Comparison of ENCODE assay signal across 23 cellular contexts in the genomic region with DNA sequence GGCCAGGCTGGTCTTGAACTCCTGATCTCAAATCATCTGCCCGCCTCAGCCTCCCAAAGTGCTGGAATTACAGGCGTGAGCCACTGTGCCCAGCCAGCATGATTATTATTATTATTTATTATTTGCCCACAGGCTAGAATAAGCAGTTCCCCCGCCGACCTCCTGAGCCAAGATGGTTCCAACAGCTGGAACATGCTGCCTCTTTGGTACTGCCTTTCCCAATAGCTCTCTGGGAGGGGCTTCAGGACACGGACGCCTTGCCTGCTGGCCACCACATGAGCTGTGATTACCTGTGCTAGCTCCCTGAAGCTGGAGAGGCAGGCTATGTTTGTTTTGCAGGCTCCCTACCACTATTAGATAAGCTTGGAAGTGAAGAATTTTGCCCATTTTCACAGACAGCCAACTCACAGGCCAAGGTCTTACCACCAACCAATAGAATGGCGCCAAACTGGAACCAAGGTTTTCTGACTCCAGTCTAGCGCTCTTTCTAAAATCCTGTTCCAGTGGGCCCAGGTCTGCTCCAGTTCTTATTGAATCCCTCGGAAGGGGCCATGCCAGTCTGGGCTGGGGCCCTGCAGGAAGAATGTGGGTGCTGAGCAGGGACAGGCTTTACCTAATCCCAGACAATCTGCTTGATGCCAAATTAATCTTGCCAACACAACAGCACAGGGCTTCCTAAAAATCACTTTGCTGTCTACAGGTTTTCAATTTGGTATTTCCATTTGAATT. TPM values are rescaled to one million over a fixed set of nuclear protein-coding genes. Genes with fewer than 3 reads are reported as not detected.
"Had no signal": no experiment of that assay in that cellular context is flagged by ENCODE, and none has a peak within 500 bp of the region (broad histone marks: within the 10 kb centered on the region; RNA-seq: fewer than 3 reads in every experiment).

No MANE protein-coding gene starts in this region.

- H3K27me3 Mint-ChIP-seq: naive thymus-derived CD4-positive, alpha-beta T cell; stimulated activated naive B cell treated with anti-CD40 and anti-IgM and Interleukin-4, amounts not matched to agents 10 μg/mL and 1 μg/mL and 100 μg/mL, for 72 hours had no signal

- H3K4me2 ChIP-seq: neural progenitor cell had no signal

- H3K4me3 ChIP-seq: adrenal gland, heart right ventricle, neural progenitor cell, pancreas, sigmoid colon, spleen, upper lobe of right lung had no signal

- H3K4me3 Mint-ChIP-seq: activated T-helper 1 cell treated with anti-CD3 and anti-CD28 coated beads, Interleukin-12 subunit alpha, Interleukin-12 subunit beta, Interleukin-2, Interleukin-4 antibody, amounts not matched to agents 30 ng/mL and 10 ng/mL and 1 ng/mL, durations not matched to agents 14 hours and 24 hours and 36 hours; immature natural killer cell; naive thymus-derived CD4-positive, alpha-beta T cell; neural progenitor cell; stimulated activated naive B cell treated with anti-CD40 and anti-IgM and Interleukin-4, amounts not matched to agents 10 μg/mL and 1 μg/mL and 100 μg/mL, for 72 hours had no signal

- H3K27ac ChIP-seq: neural progenitor cell, pancreas, spleen, upper lobe of right lung had no signal

- ATAC-seq: activated CD4-positive, CD25-positive, alpha-beta regulatory T cell treated with anti-CD3 and anti-CD28 coated beads, Interleukin-2, amount 50 U/mL, for 24 hours; activated naive CD4-positive, alpha-beta T cell treated with anti-CD3 and anti-CD28 coated beads, Interleukin-2, amount 50 U/mL, for 72 hours; esophagus mucosa; heart right ventricle; naive thymus-derived CD4-positive, alpha-beta T cell; pancreas; stimulated activated naive B cell treated with anti-CD40 and anti-IgM and Interleukin-4, amounts not matched to agents 10 μg/mL and 1 μg/mL and 100 μg/mL, for 72 hours; upper lobe of right lung had no signal

- H3K9me3 Mint-ChIP-seq: activated naive CD4-positive, alpha-beta T cell treated with anti-CD3 and anti-CD28 coated beads, Interleukin-2, amount 50 U/mL, for 72 hours; activated T-helper 1 cell treated with anti-CD3 and anti-CD28 coated beads, Interleukin-12 subunit alpha, Interleukin-12 subunit beta, Interleukin-2, Interleukin-4 antibody, amounts not matched to agents 30 ng/mL and 10 ng/mL and 1 ng/mL, durations not matched to agents 14 hours and 24 hours and 36 hours; immature natural killer cell; naive thymus-derived CD4-positive, alpha-beta T cell; neural progenitor cell; stimulated activated naive B cell treated with anti-CD40 and anti-IgM and Interleukin-4, amounts not matched to agents 10 μg/mL and 1 μg/mL and 100 μg/mL, for 72 hours had no signal

- H2AFZ ChIP-seq: neural progenitor cell had no signal

- H3K27ac Mint-ChIP-seq: activated naive CD4-positive, alpha-beta T cell treated with anti-CD3 and anti-CD28 coated beads, Interleukin-2, amount 50 U/mL, for 72 hours; activated T-helper 1 cell treated with anti-CD3 and anti-CD28 coated beads, Interleukin-12 subunit alpha, Interleukin-12 subunit beta, Interleukin-2, Interleukin-4 antibody, amounts not matched to agents 30 ng/mL and 10 ng/mL and 1 ng/mL, durations not matched to agents 14 hours and 24 hours and 36 hours; immature natural killer cell; neural progenitor cell; stimulated activated naive B cell treated with anti-CD40 and anti-IgM and Interleukin-4, amounts not matched to agents 10 μg/mL and 1 μg/mL and 100 μg/mL, for 72 hours had no signal

- DNase-seq: activated CD4-positive, alpha-beta T cell treated with anti-CD3 and anti-CD28 coated beads, Interleukin-2, amount 50 U/mL, for 1 hour; activated gamma-delta T cell treated with Interleukin-2 at 50 U/mL for 16 hours; effector CD4-positive, alpha-beta T cell; heart right ventricle; immature natural killer cell; mesenchymal stem cell; naive thymus-derived CD4-positive, alpha-beta T cell; pancreas; sigmoid colon; spleen; stimulated activated CD4-positive, alpha-beta T cell treated with anti-CD3 and anti-CD28 coated beads, Interleukin-4, amount 100 ng/mL, for 4 hours; stimulated activated naive B cell treated with anti-CD40 and anti-IgM and Interleukin-4, amounts not matched to agents 10 μg/mL and 1 μg/mL and 100 μg/mL, for 72 hours; T1000; upper lobe of right lung had no signal

- H3K36me3 ChIP-seq: adrenal gland, heart right ventricle, neural progenitor cell, pancreas, sigmoid colon, spleen, upper lobe of right lung had no signal

- H3K36me3 Mint-ChIP-seq: activated naive CD4-positive, alpha-beta T cell treated with anti-CD3 and anti-CD28 coated beads, Interleukin-2, amount 50 U/mL, for 72 hours; immature natural killer cell; naive thymus-derived CD4-positive, alpha-beta T cell; neural progenitor cell; stimulated activated naive B cell treated with anti-CD40 and anti-IgM and Interleukin-4, amounts not matched to agents 10 μg/mL and 1 μg/mL and 100 μg/mL, for 72 hours had no signal

- H3K27me3 ChIP-seq: adrenal gland, heart right ventricle, neural progenitor cell, pancreas, sigmoid colon, spleen, upper lobe of right lung had no signal

RNA-seq across cellular contexts. Expression of a gene that starts 2.1 kb away (rescaled TPM):
- total RNA-seq: activated CD8-positive, alpha-beta memory T cell treated with anti-CD3 and anti-CD28 coated beads for 36 hours; activated T-helper 1 cell treated with anti-CD3 and anti-CD28 coated beads, Interleukin-12 subunit alpha, Interleukin-12 subunit beta, Interleukin-2, Interleukin-4 antibody, amounts not matched to agents 30 ng/mL and 10 ng/mL and 1 ng/mL, durations not matched to agents 14 hours and 24 hours and 36 hours; astrocyte; bronchial epithelial cell; esophagus mucosa; spleen; upper lobe of right lung had no signal
- polyA plus RNA-seq: heart right ventricle, immature natural killer cell, spleen had no signal
